Comparison of ENCODE assay signal across 7 cellular contexts in the genomic region with DNA sequence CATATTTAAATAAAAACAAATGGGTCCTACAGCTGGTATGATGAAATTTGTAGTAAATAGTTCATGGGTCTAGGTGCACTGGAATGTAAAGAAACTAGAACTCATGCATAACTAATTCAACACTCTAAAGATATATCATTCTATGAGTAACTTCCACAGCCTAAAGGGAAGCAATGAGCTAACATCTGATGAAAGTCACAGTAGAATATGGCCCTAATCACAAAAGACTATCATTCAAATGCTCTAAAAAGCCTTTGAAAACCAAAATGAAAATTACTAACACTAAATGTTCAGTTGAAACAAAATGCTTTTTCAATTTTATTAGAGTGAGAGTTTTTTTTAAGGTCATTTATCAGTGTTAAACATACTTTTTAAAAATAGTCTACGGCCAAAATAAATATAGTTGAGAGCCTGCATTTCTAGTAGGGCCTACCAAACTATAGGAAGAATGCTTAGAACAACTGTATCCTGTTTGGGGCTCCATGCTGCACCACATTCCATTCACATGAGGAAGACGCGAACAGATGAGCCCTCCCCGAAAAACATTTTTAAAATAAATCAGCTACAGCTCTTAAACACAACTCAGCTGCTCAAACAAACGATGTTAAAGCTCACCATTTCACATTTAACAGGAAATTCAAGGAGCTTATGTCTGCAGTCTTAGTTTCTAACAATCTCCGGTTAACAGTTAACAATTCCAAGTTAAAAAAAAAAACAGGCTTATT.
A peak's percentile ranks its signal among the peaks of the same experiment; 100 is the strongest.
DNase-seq lines count a peak whose midpoint lies in the region; ATAC-seq and TF ChIP-seq lines count a peak whose summit lies in the region.

No MANE protein-coding gene starts in this region.

- H3K27ac ChIP-seq in uterus = peak overlapping the region; percentile 90 to 97

- H3K27ac Mint-ChIP-seq in endothelial cell (ENCODE audit: unreplicated experiment) = peak overlapping the region; percentile 99

- intact Hi-C loops in mucosa of descending colon (cut with DNase I, micrococcal nuclease) = no loop called here
- intact Hi-C loops in uterus (cut with DNase I; ENCODE audit: low total_unique reads) = no loop called here

- H3K4me3 ChIP-seq in mucosa of descending colon = peak overlapping the region; percentile 20
- peak overlapping the region; percentile 54 to 61 for H3K4me3 ChIP-seq in uterus

- ATAC-seq in HG03460 (IDR thresholded peaks at IDR 0.05; ENCODE audit: unreplicated experiment) (peak; percentile 24), mucosa of descending colon (peak; percentile 35), HG03135 (IDR thresholded peaks at IDR 0.05; ENCODE audit: unreplicated experiment) (no peak)

- peaks cover 12% of the 10 kb centered on the region for H3K4me1 ChIP-seq in mucosa of descending colon (ENCODE audit: low read depth)
- H3K4me1 ChIP-seq in uterus = peaks cover 0 to 3% of the 10 kb centered on the region in 2 donors

- no peaks in the 10 kb centered on the region for H3K9me3 Mint-ChIP-seq in endothelial cell (ENCODE audit: unreplicated experiment)

- TF ChIP-seq CTCF in endothelial cell (IDR thresholded peaks at IDR 0.05; ENCODE audit: unreplicated experiment) (no peak), mucosa of descending colon (IDR thresholded peaks at IDR 0.05) (no peak), uterus (IDR thresholded peaks at IDR 0.05) (no peak)

- H3K36me3 ChIP-seq in mucosa of descending colon (ENCODE audit: low read depth) (no peaks in the 10 kb centered on the region), uterus (no peaks in the 10 kb centered on the region)

- no peaks in the 10 kb centered on the region for H3K36me3 Mint-ChIP-seq in endothelial cell (ENCODE audit: low read depth, unreplicated experiment)

- H3K9me3 ChIP-seq in mucosa of descending colon = no peaks in the 10 kb centered on the region
- no peaks in the 10 kb centered on the region for H3K9me3 ChIP-seq in uterus

- no peaks in the 10 kb centered on the region for H3K27me3 ChIP-seq in uterus

- DNase-seq in EH (ENCODE audit: low read depth) (peak; percentile 91), SW 1271 (lab: John Stamatoyannopoulos, UW) (peak; percentile 20 to 75), endothelial cell (ENCODE audit: low spot score) (no peak), mucosa of descending colon (peak in 1 of 3 donors; percentile 45), uterus (no peak)

- peaks cover 2% of the 10 kb centered on the region for H3K4me1 Mint-ChIP-seq in endothelial cell (ENCODE audit: unreplicated experiment)

- TF ChIP-seq POLR2A in uterus (IDR thresholded peaks at IDR 0.05) = no peak

- H3K4me3 Mint-ChIP-seq in endothelial cell (ENCODE audit: unreplicated experiment) = peak overlapping the region; percentile 96

- peaks cover 5% of the 10 kb centered on the region for H3K27me3 Mint-ChIP-seq in endothelial cell (ENCODE audit: unreplicated experiment)

Comparison
In these comparisons a context has a peak if more than half of its experiments do, and no peak if none do; other contexts are left out.
1. DNase-seq: peak in EH (single experiment) and SW 1271 (2 of 2); none in endothelial cell (single experiment) and uterus (0 of 2).